Comparison of ENCODE assay signal across 23 cellular contexts in the genomic region with DNA sequence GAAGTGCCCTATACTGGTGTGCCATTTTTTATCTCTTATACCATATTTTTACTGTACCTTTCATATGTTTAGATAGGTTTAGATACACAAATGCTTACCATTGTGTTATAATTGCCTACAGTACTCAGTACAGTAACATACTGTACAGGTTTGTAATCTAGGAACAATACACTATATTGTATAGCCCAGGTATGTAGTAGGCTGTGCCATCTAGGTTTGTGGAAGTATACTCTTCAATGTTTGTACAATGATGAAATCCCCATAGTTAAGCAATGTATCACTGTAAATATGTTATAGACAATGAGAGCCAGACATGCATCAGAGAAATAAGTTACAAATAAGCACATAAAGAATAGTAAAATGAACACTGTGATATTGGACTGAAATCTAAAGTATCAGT.
DNase-seq lines count a peak whose midpoint lies in the region; ATAC-seq, FAIRE-seq and TF ChIP-seq lines count a peak whose summit lies in the region.
"Had no signal": no experiment of that assay in that cellular context is flagged by ENCODE, and none has a peak within 500 bp of the region (broad histone marks: within the 10 kb centered on the region; RNA-seq: fewer than 3 reads in every experiment).

No MANE protein-coding gene starts in this region.

- FAIRE-seq in GM12878 (lab: Jason Lieb, UNC): peak; percentile 35
- FAIRE-seq: D721Med, G401.6, GM19239, H1 had no signal

- CTCF ChIA-PET in GM12878 (lab: Yijun Ruan, JAX): no interaction called here

- no peaks in the 10 kb centered on the region for H3F3A ChIP-seq in neural progenitor cell (ENCODE audit: low read depth)

- TF ChIP-seq RAD21 in GM12878 (IDR thresholded peaks at IDR 0.05; ENCODE audit: insufficient read depth, low read depth, low read length): no peak

- RAD21 ChIA-PET in GM12878 (lab: Charles Lee; ENCODE audit: unreplicated experiment): no interaction called here

- no peak for TF ChIP-seq EP300 in GM12878 (IDR thresholded peaks at IDR 0.05; ENCODE audit: borderline replicate concordance in 1 of 2, control insufficient read depth in 1 of 2, low read depth in 2 of 2, low read length in 2 of 2)

- no peaks in the 10 kb centered on the region for H3K27me3 Mint-ChIP-seq in neural progenitor cell (ENCODE audit: insufficient read depth, low read depth)
- H3K27me3 Mint-ChIP-seq: CD4-positive, alpha-beta T cell; CD8-positive, alpha-beta memory T cell had no signal

- H3K4me1 Mint-ChIP-seq in neural progenitor cell: no peaks in the 10 kb centered on the region
- H3K4me1 Mint-ChIP-seq: CD14-positive monocyte; CD8-positive, alpha-beta memory T cell had no signal

- intact Hi-C loops in GM12878 (cut with micrococcal nuclease; ENCODE audit: unreplicated experiment): no loop called here

- H3K4me3 ChIP-seq in LNCaP clone FGC (ENCODE audit: low read depth, low read length) (no peak overlapping the region), GM12878 (no peak overlapping the region), neural progenitor cell (no peak overlapping the region)
- H3K4me3 ChIP-seq: BLaER1 treated with 17β-estradiol and CSF1 and Interleukin-3, amounts not matched to agents 10 nM and 100 nM; GM23248 had no signal

- H3K36me3 Mint-ChIP-seq in neural progenitor cell: peaks cover 4% of the 10 kb centered on the region
- H3K36me3 Mint-ChIP-seq: CD14-positive monocyte; CD8-positive, alpha-beta memory T cell had no signal

- H3K79me2 ChIP-seq in GM12878 (ENCODE audit: control insufficient read depth, insufficient read depth, low read length) (no peaks in the 10 kb centered on the region), neural progenitor cell (ENCODE audit: low read depth) (no peaks in the 10 kb centered on the region)

- DNase-seq in DMS53 (lab: John Stamatoyannopoulos, UW) (peak; percentile 12), DMS53 treated with DMSO at 0.1 percent for 48 hours (lab: John Stamatoyannopoulos, UW; ENCODE audit: unreplicated experiment) (no peak), LNCaP clone FGC (ENCODE audit: low read depth) (peak; percentile 10), GM12878 (ENCODE audit: low read depth, low spot score) (no peak), epithelial cell of prostate (ENCODE audit: low read depth, low spot score) (peak; percentile 16), neural progenitor cell (ENCODE audit: low spot score) (no peak), dermis blood vessel endothelial cell (no peak), AML-193 (lab: John Stamatoyannopoulos, UW) (no peak)
- DNase-seq: BE2C; CD4-positive, alpha-beta T cell; CD8-positive, alpha-beta memory T cell; DMS 273 treated with DMSO at 0.1 percent for 48 hours; DND-41; GM23248; H7; HCEC 1CT had no signal

- H3K36me3 ChIP-seq in GM12878 (ENCODE audit: control insufficient read depth in 2 of 2, insufficient read depth in 2 of 2, low read length in 1 of 2): no peaks in the 10 kb centered on the region
- H3K36me3 ChIP-seq in neural progenitor cell: no peaks in the 10 kb centered on the region
- H3K36me3 ChIP-seq: BE2C; BLaER1 treated with 17β-estradiol and CSF1 and Interleukin-3, amounts not matched to agents 10 nM and 100 nM had no signal

- no peak overlapping the region for H3K27ac ChIP-seq in GM12878 (ENCODE audit: control insufficient read depth, insufficient read depth)
- peak overlapping the region; percentile 38 for H3K27ac ChIP-seq in epithelial cell of prostate
- H3K27ac ChIP-seq in neural progenitor cell: no peak overlapping the region
- H3K27ac ChIP-seq: 22Rv1; BLaER1 treated with 17β-estradiol and CSF1 and Interleukin-3, amounts not matched to agents 10 nM and 100 nM; GM23248 had no signal

- SMC1A ChIA-PET in GM12878 (lab: Charles Lee; ENCODE audit: uncharacterized antibody, unreplicated experiment): interaction anchor here (1.2 kb wide), 1 partner anchor 58 kb away, joined by 3 read pairs; no protein-coding TSS in a partner anchor

- no peak overlapping the region for H3K4me2 ChIP-seq in GM12878 (ENCODE audit: control insufficient read depth, insufficient read depth)
- no peak overlapping the region for H3K4me2 ChIP-seq in neural progenitor cell
- H3K4me2 ChIP-seq: BLaER1 treated with 17β-estradiol and CSF1 and Interleukin-3, amounts not matched to agents 10 nM and 100 nM had no signal

- ATAC-seq in GM12878: no peak

- POLR2A ChIA-PET in GM12878 (lab: Charles Lee): no interaction called here

- H3K9ac ChIP-seq in GM12878 (ENCODE audit: control insufficient read depth, insufficient read depth, low read length) (no peak overlapping the region), neural progenitor cell (no peak overlapping the region)
- H3K9ac ChIP-seq: BLaER1 treated with 17β-estradiol and CSF1 and Interleukin-3, amounts not matched to agents 10 nM and 100 nM; GM23248 had no signal

- TF ChIP-seq POLR2A in GM12878 (IDR thresholded peaks at IDR 0.05; ENCODE audit: low read depth, low read length): no peak

- H3K4me1 ChIP-seq in GM12878 (ENCODE audit: control insufficient read depth, insufficient read depth, low read length) (no peaks in the 10 kb centered on the region), neural progenitor cell (no peaks in the 10 kb centered on the region)
- H3K4me1 ChIP-seq: BE2C; BLaER1 treated with 17β-estradiol and CSF1 and Interleukin-3, amounts not matched to agents 10 nM and 100 nM had no signal

- in situ Hi-C loops in GM12878 (cut with MboI): no loop called here

- H4K20me1 ChIP-seq in GM12878 (ENCODE audit: control insufficient read depth, insufficient read depth) (no peaks in the 10 kb centered on the region), neural progenitor cell (ENCODE audit: low read depth) (no peaks in the 10 kb centered on the region)
- H4K20me1 ChIP-seq: BLaER1 treated with 17β-estradiol and CSF1 and Interleukin-3, amounts not matched to agents 10 nM and 100 nM had no signal

- no peak overlapping the region for H3K27ac Mint-ChIP-seq in neural progenitor cell
- H3K27ac Mint-ChIP-seq: CD14-positive monocyte; CD4-positive, alpha-beta T cell; CD8-positive, alpha-beta memory T cell had no signal

- H3K9me3 Mint-ChIP-seq in neural progenitor cell: peaks cover 24% of the 10 kb centered on the region

- no peaks in the 10 kb centered on the region for H3K27me3 ChIP-seq in GM12878 (replicated peaks in 1 of 2; ENCODE audit: control insufficient read depth in 2 of 2, insufficient read depth in 2 of 2, low read length in 1 of 2)
- H3K27me3 ChIP-seq in neural progenitor cell: no peaks in the 10 kb centered on the region
- H3K27me3 ChIP-seq: BE2C; BLaER1 treated with 17β-estradiol and CSF1 and Interleukin-3, amounts not matched to agents 10 nM and 100 nM had no signal

- H3K9me3 ChIP-seq in GM12878 (replicated peaks; ENCODE audit: control insufficient read depth, insufficient read depth, low read length): no peaks in the 10 kb centered on the region
- no peaks in the 10 kb centered on the region for H3K9me3 ChIP-seq in neural progenitor cell (ENCODE audit: low read depth)
- H3K9me3 ChIP-seq: BE2C had no signal

- TF ChIP-seq CTCF in LNCaP clone FGC (IDR thresholded peaks at IDR 0.05; ENCODE audit: control insufficient read depth, extremely low read depth, insufficient read depth): no peak
- no peak for TF ChIP-seq CTCF in GM12878 (IDR thresholded peaks at IDR 0.05 in 2 of 3, conservative IDR thresholded peaks at IDR 0.05 in 1 of 3; ENCODE audit: control insufficient read depth in 2 of 3, extremely low read depth in 1 of 3, insufficient read depth in 1 of 3, low read depth in 3 of 3, low read length in 3 of 3)
- TF ChIP-seq CTCF in neural progenitor cell (IDR thresholded peaks at IDR 0.05): no peak

- H3K4me3 Mint-ChIP-seq in neural progenitor cell: no peak overlapping the region
- H3K4me3 Mint-ChIP-seq: CD14-positive monocyte; CD4-positive, alpha-beta T cell; CD8-positive, alpha-beta memory T cell had no signal

- H2AFZ ChIP-seq in GM12878 (ENCODE audit: control insufficient read depth, low read depth, low read length) (no peak overlapping the region), neural progenitor cell (replicated peaks) (no peak overlapping the region)
- H2AFZ ChIP-seq: GM23248 had no signal

- no TSS peak for BruUV-seq in GM12878 (replicated peaks; lab: Mats Ljungman, UMichigan)

TF ChIP-seq in GM12878, 131 proteins besides CTCF, POLR2A, EP300 and RAD21 (continues in another document):
- TF ChIP-seq, protein P1, sequence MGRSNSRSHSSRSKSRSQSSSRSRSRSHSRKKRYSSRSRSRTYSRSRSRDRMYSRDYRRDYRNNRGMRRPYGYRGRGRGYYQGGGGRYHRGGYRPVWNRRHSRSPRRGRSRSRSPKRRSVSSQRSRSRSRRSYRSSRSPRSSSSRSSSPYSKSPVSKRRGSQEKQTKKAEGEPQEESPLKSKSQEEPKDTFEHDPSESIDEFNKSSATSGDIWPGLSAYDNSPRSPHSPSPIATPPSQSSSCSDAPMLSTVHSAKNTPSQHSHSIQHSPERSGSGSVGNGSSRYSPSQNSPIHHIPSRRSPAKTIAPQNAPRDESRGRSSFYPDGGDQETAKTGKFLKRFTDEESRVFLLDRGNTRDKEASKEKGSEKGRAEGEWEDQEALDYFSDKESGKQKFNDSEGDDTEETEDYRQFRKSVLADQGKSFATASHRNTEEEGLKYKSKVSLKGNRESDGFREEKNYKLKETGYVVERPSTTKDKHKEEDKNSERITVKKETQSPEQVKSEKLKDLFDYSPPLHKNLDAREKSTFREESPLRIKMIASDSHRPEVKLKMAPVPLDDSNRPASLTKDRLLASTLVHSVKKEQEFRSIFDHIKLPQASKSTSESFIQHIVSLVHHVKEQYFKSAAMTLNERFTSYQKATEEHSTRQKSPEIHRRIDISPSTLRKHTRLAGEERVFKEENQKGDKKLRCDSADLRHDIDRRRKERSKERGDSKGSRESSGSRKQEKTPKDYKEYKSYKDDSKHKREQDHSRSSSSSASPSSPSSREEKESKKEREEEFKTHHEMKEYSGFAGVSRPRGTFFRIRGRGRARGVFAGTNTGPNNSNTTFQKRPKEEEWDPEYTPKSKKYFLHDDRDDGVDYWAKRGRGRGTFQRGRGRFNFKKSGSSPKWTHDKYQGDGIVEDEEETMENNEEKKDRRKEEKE (IDR thresholded peaks at IDR 0.05): no peak
- no peak for TF ChIP-seq ATF7 (IDR thresholded peaks at IDR 0.05; ENCODE audit: low read depth)
- TF ChIP-seq EZH2 (IDR thresholded peaks at IDR 0.05; ENCODE audit: borderline replicate concordance, control insufficient read depth, low read depth, low read length): no peak
- no peak for TF ChIP-seq CREB1 (IDR thresholded peaks at IDR 0.05; ENCODE audit: low read depth)

Comparison
In these comparisons a context has a peak if more than half of its experiments do, and no peak if none do; other contexts are left out.
1. DNase-seq: peak in DMS53 (single experiment), LNCaP clone FGC (single experiment) and epithelial cell of prostate (single experiment); none in DMS53 treated with DMSO at 0.1 percent for 48 hours (single experiment), GM12878 (single experiment), neural progenitor cell (single experiment), dermis blood vessel endothelial cell (single experiment) and AML-193 (0 of 2).